In the genomic region with DNA sequence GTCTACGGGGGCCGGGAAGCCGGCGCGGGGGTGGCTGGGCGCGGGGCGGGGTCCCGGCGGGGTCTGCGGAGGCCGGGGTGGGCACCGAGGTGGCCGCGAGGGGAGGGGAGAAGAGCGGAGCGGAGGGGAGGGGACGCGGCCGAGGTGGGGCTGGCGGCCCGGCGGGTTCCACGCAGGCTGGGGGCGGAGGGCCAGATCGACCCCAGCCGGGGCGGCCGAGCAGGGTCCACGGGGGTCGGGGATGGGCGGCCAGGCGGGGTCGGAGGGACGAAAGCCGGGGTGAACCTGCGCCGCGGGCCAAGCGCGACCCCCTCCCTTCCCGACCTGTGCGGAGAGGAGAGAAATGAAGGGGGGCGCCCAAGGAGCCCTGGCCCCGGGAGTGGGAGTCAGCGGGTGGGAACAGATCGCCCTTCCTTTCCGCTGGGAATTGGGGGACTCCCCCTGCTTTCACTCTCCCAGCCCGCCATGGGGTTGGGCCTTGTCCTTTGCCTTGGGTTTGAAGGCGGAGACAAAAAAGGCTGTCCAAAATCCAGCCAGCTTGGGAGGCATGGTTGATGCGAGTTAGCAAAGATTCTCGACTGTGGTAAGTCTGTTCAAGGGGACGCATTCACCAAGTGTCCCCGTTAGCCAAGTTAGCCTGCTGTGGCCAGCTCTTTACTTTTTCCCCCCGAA, we compare ENCODE assay signal across 8 cellular contexts. TPM values are rescaled to one million over a fixed set of nuclear protein-coding genes. Genes with fewer than 3 reads are reported as not detected.
A peak's percentile ranks its signal among the peaks of the same experiment; 100 is the strongest.
DNase-seq lines count a peak whose midpoint lies in the region; ATAC-seq and TF ChIP-seq lines count a peak whose summit lies in the region.

No MANE protein-coding gene starts in this region.

- peak overlapping the region; percentile 65; the same call in 1 of the 2 replicates for H2AFZ ChIP-seq in DND-41 (ENCODE audit: low read depth, low read length)

- peak; percentile 7 to 28 for TF ChIP-seq POLR2A in thyroid gland (IDR thresholded peaks at IDR 0.05)

- DNase-seq in DND-41 (no peak), HuH-7 (ENCODE audit: low spot score) (peak; percentile 76), fibroblast of gingiva (ENCODE audit: low read depth) (peak; percentile 79), thyroid gland (peak; percentile 70 to 72)
- DNase-seq in activated T-cell treated with anti-CD3 and anti-CD28 coated beads, Interleukin-2, amount 50 U/mL, for 24 hours = peak; percentile 66
- no peak for DNase-seq in NK-92 treated with Interleukin-12 subunit alpha and Interleukin-12 subunit beta, amount 100 ng/mL, for 24 hours (lab: John Stamatoyannopoulos, UW)

- intact Hi-C loops in thyroid gland (cut with DNase I) = loop anchor here (10.0 kb wide), 1 partner anchor 106 kb away; a partner anchor contains a TSS

- peak overlapping the region; percentile 95 for H3K4me2 ChIP-seq in DND-41 (ENCODE audit: insufficient read depth, low read length)

- TF ChIP-seq CTCF in DND-41 (IDR thresholded peaks at IDR 0.05; ENCODE audit: borderline replicate concordance, extremely low read depth, low read length, poor library complexity, severe bottlenecking) = no peak
- no peak for TF ChIP-seq CTCF in thyroid gland (IDR thresholded peaks at IDR 0.05)

- H3K36me3 ChIP-seq in DND-41 (ENCODE audit: insufficient read depth, low read length) (no peaks in the 10 kb centered on the region), muscle layer of colon (ENCODE audit: insufficient read depth, low read length) (no peaks in the 10 kb centered on the region), thyroid gland (no peaks in the 10 kb centered on the region)

- peak; percentile 17; the same call in 2 of the 3 replicates for ATAC-seq in DND-41 (ENCODE audit: insufficient read depth, low read depth)
- ATAC-seq in GM21360 (IDR thresholded peaks at IDR 0.05; ENCODE audit: unreplicated experiment) = peak; percentile 17

- H3K4me3 ChIP-seq in DND-41 (ENCODE audit: low read depth in 1 of 2, low read length in 2 of 2) (peak overlapping the region in 1 of 2 experiments; percentile 67; a peak in 2 of 4 replicates), muscle layer of colon (ENCODE audit: low read depth in 1 of 2, low read length in 2 of 2) (peak overlapping the region; percentile 62 to 74), thyroid gland (replicated peaks in 1 of 3) (peak overlapping the region; percentile 2 to 81 (median 77))

- 1 to 2% methylated on average over 13 to 38 of the region's 55 CpGs for WGBS in thyroid gland, 2 donors

- no peaks in the 10 kb centered on the region for H3K9me3 ChIP-seq in DND-41 (ENCODE audit: insufficient read depth, low read length, severe bottlenecking)
- H3K9me3 ChIP-seq in muscle layer of colon (ENCODE audit: low read length) = no peaks in the 10 kb centered on the region
- H3K9me3 ChIP-seq in thyroid gland = no peaks in the 10 kb centered on the region

- no peaks in the 10 kb centered on the region for H3K79me2 ChIP-seq in DND-41 (ENCODE audit: insufficient read depth, low read length)

- no peaks in the 10 kb centered on the region for H3K27me3 Mint-ChIP-seq in activated T-cell treated with anti-CD3 and anti-CD28 coated beads, Interleukin-2, amount 50 U/mL, for 24 hours

- H3K4me1 ChIP-seq in DND-41 (ENCODE audit: insufficient read depth, low read length) (peaks cover 20% of the 10 kb centered on the region), muscle layer of colon (ENCODE audit: insufficient read depth, low read length) (peaks cover 36% of the 10 kb centered on the region), thyroid gland (peaks cover 14 to 26% of the 10 kb centered on the region in 2 donors)

- no peaks in the 10 kb centered on the region for H3K9me3 Mint-ChIP-seq in activated T-cell treated with anti-CD3 and anti-CD28 coated beads, Interleukin-2, amount 50 U/mL, for 24 hours

- H3K27ac Mint-ChIP-seq in activated T-cell treated with anti-CD3 and anti-CD28 coated beads, Interleukin-2, amount 50 U/mL, for 24 hours = peak overlapping the region; percentile 89

- peaks cover 32% of the 10 kb centered on the region for H3K4me1 Mint-ChIP-seq in activated T-cell treated with anti-CD3 and anti-CD28 coated beads, Interleukin-2, amount 50 U/mL, for 24 hours (ENCODE audit: low read depth)

- peaks cover 4% of the 10 kb centered on the region for H3K36me3 Mint-ChIP-seq in activated T-cell treated with anti-CD3 and anti-CD28 coated beads, Interleukin-2, amount 50 U/mL, for 24 hours (ENCODE audit: low read depth)

- H3K9ac ChIP-seq in DND-41 (ENCODE audit: low read depth, low read length) = peak overlapping the region; percentile 64; the same call in 1 of the 2 replicates
- peak overlapping the region; percentile 79 for H3K9ac ChIP-seq in muscle layer of colon (ENCODE audit: low read length)

- H3K27ac ChIP-seq in DND-41 (ENCODE audit: low read length) (no peak overlapping the region), muscle layer of colon (ENCODE audit: low read depth, low read length) (peak overlapping the region; percentile 91), thyroid gland (peak overlapping the region; percentile 94)

- H3K4me3 Mint-ChIP-seq in activated T-cell treated with anti-CD3 and anti-CD28 coated beads, Interleukin-2, amount 50 U/mL, for 24 hours = peak overlapping the region; percentile 74

- 0 out of 2 replicates have a peak, but pooled peaks cover 4% of the 10 kb centered on the region for H4K20me1 ChIP-seq in DND-41 (ENCODE audit: insufficient read depth, low read length)

- peaks cover 51% of the 10 kb centered on the region for H3K27me3 ChIP-seq in DND-41 (ENCODE audit: insufficient read depth, low read length, poor library complexity)
- H3K27me3 ChIP-seq in muscle layer of colon (ENCODE audit: control insufficient read depth in 1 of 2, insufficient read depth in 2 of 2, low read length in 2 of 2) = no peaks in the 10 kb centered on the region
- H3K27me3 ChIP-seq in thyroid gland = no peaks in the 10 kb centered on the region

RNA-seq across cellular contexts. Expression of a gene that starts 0.5 kb away (rescaled TPM):
- 10 to 100 TPM; 40.7 to 55.5 (median 48.9) TPM for total RNA-seq in thyroid gland

RNA-seq across cellular contexts. Expression of a gene that starts 54.2 kb away (rescaled TPM):
- total RNA-seq in thyroid gland = 10 to 100 TPM; 39.7 to 72.3 (median 59.9) TPM

Comparison
In these comparisons a context has a peak if more than half of its experiments do, and no peak if none do; other contexts are left out.
1. DNase-seq: peak in HuH-7 (single experiment), activated T-cell treated with anti-CD3 and anti-CD28 coated beads, Interleukin-2, amount 50 U/mL, for 24 hours (single experiment), fibroblast of gingiva (single experiment) and thyroid gland (2 of 2); none in DND-41 (single experiment) and NK-92 treated with Interleukin-12 subunit alpha and Interleukin-12 subunit beta, amount 100 ng/mL, for 24 hours (single experiment).